In the genomic region with DNA sequence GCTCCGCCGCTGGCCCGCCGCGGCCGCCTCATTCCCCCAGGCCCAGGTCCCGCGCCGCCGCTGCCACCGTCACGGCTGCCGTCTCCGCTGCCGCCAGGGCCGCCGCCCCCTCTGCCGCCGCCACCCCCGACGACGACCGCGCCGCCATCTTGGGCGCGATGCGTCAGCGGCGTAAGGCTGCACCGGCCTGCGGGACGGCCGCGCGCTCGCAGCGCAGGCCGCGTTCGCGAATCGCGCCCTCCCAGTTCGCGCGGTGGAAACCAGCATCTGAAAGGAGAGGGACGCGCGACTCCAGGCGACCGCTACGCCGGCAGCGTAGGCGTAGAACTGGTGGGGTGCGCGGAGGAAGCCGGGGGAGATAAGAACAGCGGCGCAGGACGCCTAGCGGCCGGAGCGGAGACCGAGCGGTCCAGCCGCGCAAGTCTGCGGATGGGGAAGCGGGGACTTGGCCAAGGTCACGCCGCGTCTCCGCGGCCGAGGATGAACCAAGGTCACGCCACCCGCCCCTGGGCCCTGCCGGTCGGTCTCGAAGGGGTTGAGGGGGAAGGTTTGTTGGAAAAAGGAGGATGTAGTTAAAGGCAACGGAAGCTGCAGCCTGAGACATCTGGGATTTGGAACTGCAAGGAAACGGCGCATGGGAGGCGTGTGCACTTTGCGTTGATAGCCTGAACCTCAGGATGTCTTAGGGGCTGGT, we compare ENCODE assay signal across 1 cellular context.
A peak's percentile ranks its signal among the peaks of the same experiment; 100 is the strongest.
TF ChIP-seq lines count a peak whose summit lies in the region.

TSS of gene NUDT3 (minus strand) at position 173 of the 694 bp plus-strand sequence. CDS start 307 bp downstream, outside the sequence.

TF ChIP-seq in HepG2, 621 proteins besides CTCF, POLR2A, EP300 and RAD21 (continued from another document and continues in another):
- TF ChIP-seq, protein P1, sequence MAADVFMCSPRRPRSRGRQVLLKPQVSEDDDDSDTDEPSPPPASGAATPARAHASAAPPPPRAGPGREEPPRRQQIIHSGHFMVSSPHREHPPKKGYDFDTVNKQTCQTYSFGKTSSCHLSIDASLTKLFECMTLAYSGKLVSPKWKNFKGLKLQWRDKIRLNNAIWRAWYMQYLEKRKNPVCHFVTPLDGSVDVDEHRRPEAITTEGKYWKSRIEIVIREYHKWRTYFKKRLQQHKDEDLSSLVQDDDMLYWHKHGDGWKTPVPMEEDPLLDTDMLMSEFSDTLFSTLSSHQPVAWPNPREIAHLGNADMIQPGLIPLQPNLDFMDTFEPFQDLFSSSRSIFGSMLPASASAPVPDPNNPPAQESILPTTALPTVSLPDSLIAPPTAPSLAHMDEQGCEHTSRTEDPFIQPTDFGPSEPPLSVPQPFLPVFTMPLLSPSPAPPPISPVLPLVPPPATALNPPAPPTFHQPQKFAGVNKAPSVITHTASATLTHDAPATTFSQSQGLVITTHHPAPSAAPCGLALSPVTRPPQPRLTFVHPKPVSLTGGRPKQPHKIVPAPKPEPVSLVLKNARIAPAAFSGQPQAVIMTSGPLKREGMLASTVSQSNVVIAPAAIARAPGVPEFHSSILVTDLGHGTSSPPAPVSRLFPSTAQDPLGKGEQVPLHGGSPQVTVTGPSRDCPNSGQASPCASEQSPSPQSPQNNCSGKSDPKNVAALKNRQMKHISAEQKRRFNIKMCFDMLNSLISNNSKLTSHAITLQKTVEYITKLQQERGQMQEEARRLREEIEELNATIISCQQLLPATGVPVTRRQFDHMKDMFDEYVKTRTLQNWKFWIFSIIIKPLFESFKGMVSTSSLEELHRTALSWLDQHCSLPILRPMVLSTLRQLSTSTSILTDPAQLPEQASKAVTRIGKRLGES (CRISPR knock-in tag; IDR thresholded peaks at IDR 0.05; ENCODE audit: borderline replicate concordance), result no peak
- TF ChIP-seq ZKSCAN5 (CRISPR knock-in tag; IDR thresholded peaks at IDR 0.05) (no peak), ZFY (CRISPR knock-in tag; IDR thresholded peaks at IDR 0.05) (peak; percentile 70), PHF20 (CRISPR knock-in tag; IDR thresholded peaks at IDR 0.05) (peak; percentile 73), THYN1 (CRISPR knock-in tag; IDR thresholded peaks at IDR 0.05; ENCODE audit: borderline replicate concordance, low read depth) (no peak), SAFB2 (CRISPR knock-in tag; IDR thresholded peaks at IDR 0.05; ENCODE audit: borderline replicate concordance, low read depth) (no peak; the same call in 1 of the 2 replicates), HHEX (CRISPR knock-in tag; IDR thresholded peaks at IDR 0.05) (no peak), ZNF354B (CRISPR knock-in tag; IDR thresholded peaks at IDR 0.05) (no peak), ZNF367 (CRISPR knock-in tag; IDR thresholded peaks at IDR 0.05; ENCODE audit: borderline replicate concordance) (no peak; the same call in 1 of the 2 replicates), ZNF225 (CRISPR knock-in tag; IDR thresholded peaks at IDR 0.05) (no peak), SMARCE1 (IDR thresholded peaks at IDR 0.05; ENCODE audit: borderline replicate concordance) (no peak), SNAPC2 (CRISPR knock-in tag; IDR thresholded peaks at IDR 0.05) (no peak), ATRX (CRISPR knock-in tag; IDR thresholded peaks at IDR 0.05; ENCODE audit: borderline replicate concordance) (no peak), ARNT2 (CRISPR knock-in tag; IDR thresholded peaks at IDR 0.05; ENCODE audit: low read depth) (peak; percentile 81; the same call in 1 of the 2 replicates), DNMT1 (CRISPR knock-in tag; IDR thresholded peaks at IDR 0.05) (peak; percentile 27; the same call in 1 of the 2 replicates), ZNF230 (CRISPR knock-in tag; IDR thresholded peaks at IDR 0.05) (peak; percentile 77), HMG20A (CRISPR knock-in tag; IDR thresholded peaks at IDR 0.05; ENCODE audit: borderline replicate concordance) (0 out of 2 replicates have a peak, but pooled peaks have one; percentile 21), ZNF577 (CRISPR knock-in tag; IDR thresholded peaks at IDR 0.05; ENCODE audit: borderline replicate concordance, low read depth) (no peak), NFE2 (CRISPR knock-in tag; IDR thresholded peaks at IDR 0.05) (no peak), FOXM1 (CRISPR knock-in tag; IDR thresholded peaks at IDR 0.05) (no peak; the same call in 1 of the 2 replicates), ZNF451 (CRISPR knock-in tag; IDR thresholded peaks at IDR 0.05) (peak; percentile 1; the same call in 1 of the 2 replicates), ZNF17 (CRISPR knock-in tag; IDR thresholded peaks at IDR 0.05) (no peak), ZNF775 (CRISPR knock-in tag; IDR thresholded peaks at IDR 0.05; ENCODE audit: borderline replicate concordance) (no peak), ZNF678 (CRISPR knock-in tag; IDR thresholded peaks at IDR 0.05) (0 out of 2 replicates have a peak, but pooled peaks have one; percentile 12), FOXO4 (CRISPR knock-in tag; conservative IDR thresholded peaks at IDR 0.05) (no peak), MBNL3 (CRISPR knock-in tag; conservative IDR thresholded peaks at IDR 0.05) (no peak), DPF2 (CRISPR knock-in tag; IDR thresholded peaks at IDR 0.05; ENCODE audit: borderline replicate concordance, low read depth) (no peak), YEATS2 (CRISPR knock-in tag; IDR thresholded peaks at IDR 0.05; ENCODE audit: borderline replicate concordance) (peak; percentile 79), EEA1 (CRISPR knock-in tag; IDR thresholded peaks at IDR 0.05; ENCODE audit: borderline replicate concordance) (no peak), ZNF792 (CRISPR knock-in tag; IDR thresholded peaks at IDR 0.05) (peak; percentile 93; the same call in 1 of the 2 replicates), FIP1L1 (IDR thresholded peaks at IDR 0.05; ENCODE audit: borderline replicate concordance, insufficient read depth, low read depth, low read length) (no peak), ZNF552 (CRISPR knock-in tag; IDR thresholded peaks at IDR 0.05; ENCODE audit: borderline replicate concordance) (peak; percentile 40; the same call in 1 of the 2 replicates), POLR2AphosphoS2 (IDR thresholded peaks at IDR 0.05; ENCODE audit: low read depth, low read length) (no peak), SNRNP70 (IDR thresholded peaks at IDR 0.05; ENCODE audit: low read depth, low read length) (peak; percentile 99), NR2F6 (IDR thresholded peaks at IDR 0.05) (no peak), NR2F6 (CRISPR knock-in tag; IDR thresholded peaks at IDR 0.05) (peak; percentile 71; the same call in 1 of the 2 replicates), SRF (IDR thresholded peaks at IDR 0.05; ENCODE audit: low read depth, low read length) (no peak), ZNF256 (CRISPR knock-in tag; conservative IDR thresholded peaks at IDR 0.05) (no peak; the same call in 1 of the 2 replicates), SIX1 (CRISPR knock-in tag; IDR thresholded peaks at IDR 0.05; ENCODE audit: borderline replicate concordance) (no peak; the same call in 1 of the 2 replicates), TSC22D2 (CRISPR knock-in tag; IDR thresholded peaks at IDR 0.05; ENCODE audit: borderline replicate concordance) (peak; percentile 71; the same call in 1 of the 2 replicates), SSRP1 (CRISPR knock-in tag; IDR thresholded peaks at IDR 0.05) (no peak), HMG20B (CRISPR knock-in tag; conservative IDR thresholded peaks at IDR 0.05) (peak; percentile 81)
- TF ChIP-seq, protein P2, sequence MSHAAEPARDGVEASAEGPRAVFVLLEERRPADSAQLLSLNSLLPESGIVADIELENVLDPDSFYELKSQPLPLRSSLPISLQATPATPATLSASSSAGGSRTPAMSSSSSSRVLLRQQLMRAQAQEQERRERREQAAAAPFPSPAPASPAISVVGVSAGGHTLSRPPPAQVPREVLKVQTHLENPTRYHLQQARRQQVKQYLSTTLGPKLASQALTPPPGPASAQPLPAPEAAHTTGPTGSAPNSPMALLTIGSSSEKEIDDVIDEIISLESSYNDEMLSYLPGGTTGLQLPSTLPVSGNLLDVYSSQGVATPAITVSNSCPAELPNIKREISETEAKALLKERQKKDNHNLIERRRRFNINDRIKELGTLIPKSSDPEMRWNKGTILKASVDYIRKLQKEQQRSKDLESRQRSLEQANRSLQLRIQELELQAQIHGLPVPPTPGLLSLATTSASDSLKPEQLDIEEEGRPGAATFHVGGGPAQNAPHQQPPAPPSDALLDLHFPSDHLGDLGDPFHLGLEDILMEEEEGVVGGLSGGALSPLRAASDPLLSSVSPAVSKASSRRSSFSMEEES (CRISPR knock-in tag; IDR thresholded peaks at IDR 0.05), result peak; percentile 47; the same call in 1 of the 2 replicates
- TF ChIP-seq, protein P3, sequence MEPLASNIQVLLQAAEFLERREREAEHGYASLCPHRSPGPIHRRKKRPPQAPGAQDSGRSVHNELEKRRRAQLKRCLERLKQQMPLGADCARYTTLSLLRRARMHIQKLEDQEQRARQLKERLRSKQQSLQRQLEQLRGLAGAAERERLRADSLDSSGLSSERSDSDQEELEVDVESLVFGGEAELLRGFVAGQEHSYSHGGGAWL (CRISPR knock-in tag; IDR thresholded peaks at IDR 0.05), result no peak
- TF ChIP-seq, protein P4, sequence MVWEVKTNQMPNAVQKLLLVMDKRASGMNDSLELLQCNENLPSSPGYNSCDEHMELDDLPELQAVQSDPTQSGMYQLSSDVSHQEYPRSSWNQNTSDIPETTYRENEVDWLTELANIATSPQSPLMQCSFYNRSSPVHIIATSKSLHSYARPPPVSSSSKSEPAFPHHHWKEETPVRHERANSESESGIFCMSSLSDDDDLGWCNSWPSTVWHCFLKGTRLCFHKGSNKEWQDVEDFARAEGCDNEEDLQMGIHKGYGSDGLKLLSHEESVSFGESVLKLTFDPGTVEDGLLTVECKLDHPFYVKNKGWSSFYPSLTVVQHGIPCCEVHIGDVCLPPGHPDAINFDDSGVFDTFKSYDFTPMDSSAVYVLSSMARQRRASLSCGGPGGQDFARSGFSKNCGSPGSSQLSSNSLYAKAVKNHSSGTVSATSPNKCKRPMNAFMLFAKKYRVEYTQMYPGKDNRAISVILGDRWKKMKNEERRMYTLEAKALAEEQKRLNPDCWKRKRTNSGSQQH (CRISPR knock-in tag; IDR thresholded peaks at IDR 0.05; ENCODE audit: low read depth), result peak; percentile 63
- TF ChIP-seq, protein P5, sequence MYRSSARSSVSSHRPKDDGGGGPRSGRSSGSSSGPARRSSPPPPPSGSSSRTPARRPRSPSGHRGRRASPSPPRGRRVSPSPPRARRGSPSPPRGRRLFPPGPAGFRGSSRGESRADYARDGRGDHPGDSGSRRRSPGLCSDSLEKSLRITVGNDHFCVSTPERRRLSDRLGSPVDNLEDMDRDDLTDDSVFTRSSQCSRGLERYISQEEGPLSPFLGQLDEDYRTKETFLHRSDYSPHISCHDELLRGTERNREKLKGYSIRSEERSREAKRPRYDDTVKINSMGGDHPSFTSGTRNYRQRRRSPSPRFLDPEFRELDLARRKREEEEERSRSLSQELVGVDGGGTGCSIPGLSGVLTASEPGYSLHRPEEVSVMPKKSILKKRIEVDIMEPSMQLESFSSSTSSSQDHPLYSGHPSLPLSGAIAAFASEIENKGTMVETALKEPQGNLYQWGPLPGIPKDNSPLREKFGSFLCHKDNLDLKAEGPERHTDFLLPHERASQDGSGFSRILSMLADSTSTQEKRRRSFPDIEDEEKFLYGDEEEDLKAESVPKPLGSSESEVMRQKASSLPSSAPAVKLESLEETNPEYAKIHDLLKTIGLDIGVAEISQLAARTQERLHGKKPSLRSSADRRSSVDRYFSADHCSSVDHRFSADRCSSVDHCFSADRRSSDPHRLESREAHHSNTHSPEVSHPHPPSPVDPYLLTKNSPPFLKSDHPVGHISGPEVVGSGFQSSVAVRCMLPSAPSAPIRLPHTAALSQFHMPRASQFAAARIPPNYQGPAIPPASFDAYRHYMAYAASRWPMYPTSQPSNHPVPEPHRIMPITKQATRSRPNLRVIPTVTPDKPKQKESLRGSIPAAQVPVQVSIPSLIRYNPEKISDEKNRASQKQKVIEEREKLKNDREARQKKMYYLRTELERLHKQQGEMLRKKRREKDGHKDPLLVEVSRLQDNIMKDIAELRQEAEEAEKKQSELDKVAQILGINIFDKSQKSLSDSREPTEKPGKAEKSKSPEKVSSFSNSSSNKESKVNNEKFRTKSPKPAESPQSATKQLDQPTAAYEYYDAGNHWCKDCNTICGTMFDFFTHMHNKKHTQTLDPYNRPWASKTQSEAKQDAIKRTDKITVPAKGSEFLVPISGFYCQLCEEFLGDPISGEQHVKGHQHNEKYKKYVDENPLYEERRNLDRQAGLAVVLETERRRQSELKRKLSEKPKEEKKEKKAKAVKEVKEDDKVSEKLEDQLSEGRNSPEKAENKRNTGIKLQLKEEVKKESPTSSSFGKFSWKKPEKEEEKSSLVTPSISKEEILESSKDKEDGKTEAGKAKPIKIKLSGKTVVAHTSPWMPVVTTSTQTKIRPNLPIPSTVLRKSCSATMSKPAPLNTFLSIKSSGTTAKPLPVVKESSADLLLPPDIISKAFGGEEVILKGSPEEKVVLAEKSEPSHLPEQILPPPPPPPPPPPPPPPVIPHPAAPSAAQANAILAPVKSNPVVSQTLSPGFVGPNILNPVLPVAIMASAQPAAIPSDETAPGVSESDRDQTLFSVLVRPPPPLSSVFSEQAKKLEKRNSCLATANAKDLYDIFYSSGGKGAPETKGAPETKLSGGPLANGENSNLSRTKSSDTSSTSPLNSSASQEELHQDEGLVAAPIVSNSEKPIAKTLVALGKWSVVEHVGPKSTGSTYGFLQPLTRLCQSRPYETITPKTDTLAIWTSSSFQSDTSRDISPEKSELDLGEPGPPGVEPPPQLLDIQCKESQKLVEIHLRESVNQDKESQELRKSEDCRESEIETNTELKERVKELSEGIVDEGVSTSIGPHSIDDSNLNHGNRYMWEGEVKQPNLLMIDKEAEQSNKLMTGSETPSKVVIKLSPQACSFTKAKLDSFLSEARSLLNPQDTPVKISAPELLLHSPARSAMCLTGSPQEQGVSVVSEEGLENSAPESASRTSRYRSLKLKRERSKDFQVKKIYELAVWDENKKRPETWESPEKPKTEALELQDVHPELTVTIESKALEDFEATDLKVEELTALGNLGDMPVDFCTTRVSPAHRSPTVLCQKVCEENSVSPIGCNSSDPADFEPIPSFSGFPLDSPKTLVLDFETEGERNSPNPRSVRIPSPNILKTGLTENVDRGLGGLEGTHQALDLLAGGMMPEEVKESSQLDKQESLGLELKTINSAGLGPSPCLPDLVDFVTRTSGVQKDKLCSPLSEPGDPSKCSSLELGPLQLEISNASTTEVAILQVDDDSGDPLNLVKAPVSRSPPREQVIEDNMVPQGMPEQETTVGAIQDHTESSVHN (CRISPR knock-in tag; IDR thresholded peaks at IDR 0.05), result no peak
- TF ChIP-seq, protein P6, sequence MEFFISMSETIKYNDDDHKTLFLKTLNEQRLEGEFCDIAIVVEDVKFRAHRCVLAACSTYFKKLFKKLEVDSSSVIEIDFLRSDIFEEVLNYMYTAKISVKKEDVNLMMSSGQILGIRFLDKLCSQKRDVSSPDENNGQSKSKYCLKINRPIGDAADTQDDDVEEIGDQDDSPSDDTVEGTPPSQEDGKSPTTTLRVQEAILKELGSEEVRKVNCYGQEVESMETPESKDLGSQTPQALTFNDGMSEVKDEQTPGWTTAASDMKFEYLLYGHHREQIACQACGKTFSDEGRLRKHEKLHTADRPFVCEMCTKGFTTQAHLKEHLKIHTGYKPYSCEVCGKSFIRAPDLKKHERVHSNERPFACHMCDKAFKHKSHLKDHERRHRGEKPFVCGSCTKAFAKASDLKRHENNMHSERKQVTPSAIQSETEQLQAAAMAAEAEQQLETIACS (CRISPR knock-in tag; IDR thresholded peaks at IDR 0.05), result peak; percentile 92
